ENCODE assay signal across 18 cellular contexts in genomic region chr15:43433160-43433559, GRCh38. TPM values are rescaled to one million over a fixed set of nuclear protein-coding genes. Genes with fewer than 3 reads are reported as not detected.
DNase-seq lines count a peak whose midpoint lies in the region; ATAC-seq and TF ChIP-seq lines count a peak whose summit lies in the region.
"Had no signal": no experiment of that assay in that cellular context is flagged by ENCODE, and none has a peak within 500 bp of the region (broad histone marks: within the 10 kb centered on the region; RNA-seq: fewer than 3 reads in every experiment).

No MANE protein-coding gene starts in this region.

- H3K36me3 ChIP-seq in GM23248 (ENCODE audit: low read depth) (peaks cover 24% of the 10 kb centered on the region), brain microvascular endothelial cell (replicated peaks) (peaks cover 17% of the 10 kb centered on the region), endodermal cell (ENCODE audit: control insufficient read depth, insufficient read depth, low read length) (peaks cover 100% of the 10 kb centered on the region)

- H3K9me3 ChIP-seq in GM23248 (ENCODE audit: low read depth) (no peaks in the 10 kb centered on the region), endodermal cell (ENCODE audit: control insufficient read depth, low read length) (no peaks in the 10 kb centered on the region)
- H3K9me3 ChIP-seq: Caco-2 had no signal

- H3K9me2 ChIP-seq in GM23248 (ENCODE audit: insufficient read depth), result no peaks in the 10 kb centered on the region

- TF ChIP-seq CTCF in AG04449 (IDR thresholded peaks at IDR 0.05; ENCODE audit: insufficient read depth, low read length, missing control alignments) (no peak), brain microvascular endothelial cell (IDR thresholded peaks at IDR 0.05; ENCODE audit: low read depth, low read length, missing control alignments) (no peak), endodermal cell (conservative IDR thresholded peaks at IDR 0.05) (no peak)

- no peaks in the 10 kb centered on the region for H3K9me3 Mint-ChIP-seq in activated naive CD4-positive, alpha-beta T cell treated with anti-CD3 and anti-CD28 coated beads, Interleukin-2, amount 50 U/mL, for 72 hours
- H3K9me3 Mint-ChIP-seq in endodermal cell, result no peaks in the 10 kb centered on the region
- H3K9me3 Mint-ChIP-seq: CD14-positive monocyte had no signal

- H3F3A ChIP-seq in GM23248 (ENCODE audit: insufficient read depth), result no peaks in the 10 kb centered on the region

- H3K36me3 Mint-ChIP-seq in activated naive CD4-positive, alpha-beta T cell treated with anti-CD3 and anti-CD28 coated beads, Interleukin-2, amount 50 U/mL, for 72 hours, result peaks cover 5 to 15% of the 10 kb centered on the region in 2 donors
- peaks cover 57% of the 10 kb centered on the region for H3K36me3 Mint-ChIP-seq in endodermal cell (ENCODE audit: low read depth)

- no peaks in the 10 kb centered on the region for H4K20me1 ChIP-seq in GM23248 (ENCODE audit: insufficient read depth)

- H3K27me3 ChIP-seq in GM23248 (replicated peaks; ENCODE audit: insufficient read depth) (no peaks in the 10 kb centered on the region), brain microvascular endothelial cell (replicated peaks) (no peaks in the 10 kb centered on the region), endodermal cell (ENCODE audit: control insufficient read depth, insufficient read depth, low read length, poor library complexity, severe bottlenecking) (no peaks in the 10 kb centered on the region)

- POLR2A ChIA-PET in AG04449 (lab: Yijun Ruan, JAX), result no interaction called here

- no peak overlapping the region for H2AFZ ChIP-seq in GM23248

- H3K4me2 ChIP-seq in GM23248 (ENCODE audit: unreplicated experiment), result no peak overlapping the region

- H3K79me2 ChIP-seq in GM23248 (ENCODE audit: insufficient read depth), result peaks cover 15% of the 10 kb centered on the region; the same call in 1 of the 2 replicates

- no peaks in the 10 kb centered on the region for H3K27me3 Mint-ChIP-seq in endodermal cell (ENCODE audit: insufficient read depth)

- H3K4me1 Mint-ChIP-seq in endodermal cell, result no peaks in the 10 kb centered on the region
- H3K4me1 Mint-ChIP-seq: CD14-positive monocyte had no signal

- ATAC-seq in activated naive CD4-positive, alpha-beta T cell treated with anti-CD3 and anti-CD28 coated beads, Interleukin-2, amount 50 U/mL, for 72 hours, result no peak
- ATAC-seq: SK-N-SH treated with all-trans-retinoic acid at 6 μM for 48 hours had no signal

- H3K4me1 ChIP-seq in GM23248 (ENCODE audit: insufficient read depth) (no peaks in the 10 kb centered on the region), endodermal cell (ENCODE audit: control insufficient read depth, insufficient read depth, low read length) (no peaks in the 10 kb centered on the region)
- H3K4me1 ChIP-seq: Caco-2 had no signal

- 93 to 94% methylated on average over 4 of the region's 4 CpGs for WGBS in GM23248 (ENCODE audit: low coverage in 1 of 2, low lambda C conversion rate in 2 of 2, missing lambda C conversion rate in 2 of 2), 2 experiments
- 90 to 98% methylated on average over 3 to 4 of the region's 4 CpGs for whole genome bisulfite sequencing in endodermal cell (ENCODE audit: insufficient coverage in 1 of 2, insufficient read length in 1 of 2), 2 experiments

- in situ Hi-C loops in GM23248 (cut with MboI) (no loop called here), brain microvascular endothelial cell (cut with HindIII; ENCODE audit: low pct_ligation_motif_present, low sequenced_read_pairs) (no loop called here)

- H3K9ac ChIP-seq in GM23248 (no peak overlapping the region), endodermal cell (ENCODE audit: extremely low read depth, low read length, poor library complexity, severe bottlenecking) (no peak overlapping the region)

- no peak overlapping the region for H3K4me3 Mint-ChIP-seq in endodermal cell
- H3K4me3 Mint-ChIP-seq: CD14-positive monocyte had no signal

- H3K4me3 ChIP-seq in AG04449 (ENCODE audit: low read depth, low read length) (no peak overlapping the region), GM23248 (no peak overlapping the region), brain microvascular endothelial cell (ENCODE audit: low read depth, low read length) (no peak overlapping the region), endodermal cell (ENCODE audit: low read length) (no peak overlapping the region)

- no peak overlapping the region for H3K27ac Mint-ChIP-seq in activated naive CD4-positive, alpha-beta T cell treated with anti-CD3 and anti-CD28 coated beads, Interleukin-2, amount 50 U/mL, for 72 hours
- no peak overlapping the region for H3K27ac Mint-ChIP-seq in endodermal cell

- DNase-seq in AG04449 (ENCODE audit: low read depth, low spot score), result peak; percentile 16
- peak; percentile 34 for DNase-seq in GM23248
- DNase-seq in astrocyte of the hippocampus (ENCODE audit: low read depth, low spot score), result peak; percentile 66
- DNase-seq in myocyte (ENCODE audit: low read depth), result peak; percentile 49
- DNase-seq in brain microvascular endothelial cell, result no peak
- no peak for DNase-seq in amygdala (lab: John Stamatoyannopoulos, UW)
- no peak for DNase-seq in activated naive CD4-positive, alpha-beta T cell treated with anti-CD3 and anti-CD28 coated beads, Interleukin-2, amount 50 U/mL, for 72 hours (ENCODE audit: low spot score in 2 of 2)
- DNase-seq in endodermal cell, result no peak
- DNase-seq: Caco-2, GDM1, Karpas-422, NCI-H187 treated with DMSO at 0.1 percent for 48 hours, NCI-H446 treated with DMSO at 0.1 percent for 48 hours, NCI-H748 treated with DMSO at 0.1 percent for 48 hours, Right ventricle myocardium superior had no signal

- H3K27ac ChIP-seq in GM23248 (no peak overlapping the region), brain microvascular endothelial cell (no peak overlapping the region), endodermal cell (ENCODE audit: low read depth, low read length) (no peak overlapping the region)
- H3K27ac ChIP-seq: 22Rv1 had no signal

- CTCF ChIA-PET in AG04449 (lab: Yijun Ruan, JAX), result interaction anchor here (1.7 to 1.9 kb wide), 2 partner anchors 8 to 61 kb away, joined by 3 to 4 read pairs; no protein-coding TSS in a partner anchor

RNA-seq across cellular contexts. Expression of gene TP53BP1, which starts 59.8 kb away (rescaled TPM):
- total RNA-seq in GM23248 (2014; rRNA removed; shearing (Covaris generic)), result 46.4 and 56.8 TPM in 2 replicates
- polyA plus RNA-seq in GM23248 (2016; fragmentation: Nextera tagmentation; extraction: Ambion mirVana), result 20.1 and 20.4 TPM in 2 replicates
- total RNA-seq in myocyte, result 74.8 and 86.4 TPM in 2 replicates
- polyA plus RNA-seq in myocyte (2012), result 53.2 TPM
- 10 to 100 TPM; 24.0 to 35.9 TPM for total RNA-seq in activated naive CD4-positive, alpha-beta T cell treated with anti-CD3 and anti-CD28 coated beads, Interleukin-2, amount 50 U/mL, for 72 hours
- 100 to 1,000 TPM in 1 of 2 donors, 10 to 100 TPM in 1; 85.4 to 114 TPM for total RNA-seq in endodermal cell
- 62.6 TPM for polyA plus RNA-seq in endodermal cell (2013, experiment 1 of 2)
- polyA plus RNA-seq in endodermal cell (2013, experiment 2 of 2), result 62.0 TPM

Comparison
In these comparisons a context has a peak if more than half of its experiments do, and no peak if none do; other contexts are left out.
1. DNase-seq: peak in AG04449 (single experiment), GM23248 (single experiment), astrocyte of the hippocampus (single experiment) and myocyte (single experiment); none in brain microvascular endothelial cell (single experiment), amygdala (0 of 56), activated naive CD4-positive, alpha-beta T cell treated with anti-CD3 and anti-CD28 coated beads, Interleukin-2, amount 50 U/mL, for 72 hours (0 of 2) and endodermal cell (single experiment).